ENCODE assay signal across 8 cellular contexts in the genomic region with DNA sequence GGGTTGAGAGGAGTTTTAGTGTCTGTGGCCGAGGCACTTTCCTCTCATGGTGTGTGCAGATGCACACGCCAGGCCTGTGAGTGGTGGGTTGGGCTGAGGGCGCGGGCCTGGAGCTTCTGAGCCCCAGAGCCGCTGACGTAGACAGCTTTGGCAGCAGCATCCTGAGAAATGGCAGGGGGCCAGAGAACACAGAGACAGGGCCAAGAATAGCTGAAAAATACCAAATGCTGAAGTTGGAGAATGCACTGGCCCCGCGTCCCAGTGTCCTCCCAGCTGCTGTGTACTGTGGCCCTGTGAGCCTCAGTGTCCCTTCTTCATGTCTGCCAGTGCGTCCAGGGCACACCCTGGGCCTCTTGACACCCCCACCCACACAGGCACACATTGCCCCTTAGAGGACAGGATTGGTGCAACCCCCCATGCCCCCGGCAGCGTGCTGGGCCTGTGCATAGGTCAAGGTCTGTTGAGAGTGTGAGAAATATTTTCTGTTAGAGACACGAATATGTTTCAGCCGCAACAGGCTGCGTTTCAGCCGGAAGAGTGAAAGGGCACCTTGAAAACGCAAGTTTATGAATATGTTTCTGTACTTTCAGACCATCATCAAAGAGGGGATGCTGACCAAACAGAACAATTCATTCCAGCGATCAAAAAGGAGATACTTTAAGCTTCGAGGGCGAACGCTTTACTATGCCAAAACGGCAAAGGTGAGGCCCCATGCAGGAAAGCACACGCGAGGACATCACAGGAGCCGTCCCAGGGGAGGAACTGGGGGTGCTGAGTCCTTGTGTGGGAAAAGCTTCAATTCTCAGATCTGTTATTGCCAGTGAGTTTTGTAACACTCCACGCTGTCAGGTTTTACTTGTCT. TPM values are rescaled to one million over a fixed set of nuclear protein-coding genes. Genes with fewer than 3 reads are reported as not detected.
DNase-seq lines count a peak whose midpoint lies in the region; ATAC-seq and TF ChIP-seq lines count a peak whose summit lies in the region.

No MANE protein-coding gene starts in this region.

- no peak for ATAC-seq in stimulated activated naive CD8-positive, alpha-beta T cell treated with anti-CD3 and anti-CD28 coated beads, Interleukin-15, amount 100 ng/mL, for 72 hours
- ATAC-seq in GM21825 (IDR thresholded peaks at IDR 0.05; ENCODE audit: unreplicated experiment), result no peak

- no peak overlapping the region for H3K4me3 Mint-ChIP-seq in stimulated activated naive CD8-positive, alpha-beta T cell treated with anti-CD3 and anti-CD28 coated beads, Interleukin-15, Interleukin-2, amounts not matched to agents 100 ng/mL and 50 ng/mL, for 24 hours
- H3K4me3 Mint-ChIP-seq in stimulated activated naive CD8-positive, alpha-beta T cell treated with anti-CD3 and anti-CD28 coated beads, Interleukin-15, amount 100 ng/mL, for 72 hours, result peak overlapping the region in 1 of 2 donors; percentile 72
- no peak overlapping the region for H3K4me3 Mint-ChIP-seq in nephron progenitor cell

- H3K36me3 ChIP-seq in mucosa of rectum (ENCODE audit: control insufficient read depth in 2 of 2, insufficient read depth in 2 of 2, low read length in 2 of 2), result peaks cover 13 to 16% of the 10 kb centered on the region in 2 donors

- no peaks in the 10 kb centered on the region for H3K27me3 Mint-ChIP-seq in stimulated activated naive CD8-positive, alpha-beta T cell treated with anti-CD3 and anti-CD28 coated beads, Interleukin-15, Interleukin-2, amounts not matched to agents 100 ng/mL and 50 ng/mL, for 24 hours
- no peaks in the 10 kb centered on the region for H3K27me3 Mint-ChIP-seq in stimulated activated naive CD8-positive, alpha-beta T cell treated with anti-CD3 and anti-CD28 coated beads, Interleukin-15, amount 100 ng/mL, for 72 hours
- H3K27me3 Mint-ChIP-seq in nephron progenitor cell (ENCODE audit: low read depth, poor library complexity), result no peaks in the 10 kb centered on the region

- DNase-seq in stimulated activated naive CD8-positive, alpha-beta T cell treated with anti-CD3 and anti-CD28 coated beads, Interleukin-15, amount 100 ng/mL, for 72 hours, result no peak
- DNase-seq in dorsolateral prefrontal cortex (peak; percentile 72 to 94 (median 86)), nephron progenitor cell (no peak), NOMO-1 treated with DMSO at 0.1 percent for 48 hours (lab: John Stamatoyannopoulos, UW; ENCODE audit: unreplicated experiment) (no peak), NCI-H2171 (lab: John Stamatoyannopoulos, UW) (no peak)

- peaks cover 70% of the 10 kb centered on the region for H3K4me1 Mint-ChIP-seq in stimulated activated naive CD8-positive, alpha-beta T cell treated with anti-CD3 and anti-CD28 coated beads, Interleukin-15, Interleukin-2, amounts not matched to agents 100 ng/mL and 50 ng/mL, for 24 hours (ENCODE audit: low read depth)
- H3K4me1 Mint-ChIP-seq in stimulated activated naive CD8-positive, alpha-beta T cell treated with anti-CD3 and anti-CD28 coated beads, Interleukin-15, amount 100 ng/mL, for 72 hours, result peaks cover 69% of the 10 kb centered on the region
- peaks cover 41% of the 10 kb centered on the region for H3K4me1 Mint-ChIP-seq in nephron progenitor cell

- H3K9me3 ChIP-seq in mucosa of rectum (ENCODE audit: control insufficient read depth in 2 of 2, low read length in 2 of 2), result no peaks in the 10 kb centered on the region

- H3K9me3 Mint-ChIP-seq in stimulated activated naive CD8-positive, alpha-beta T cell treated with anti-CD3 and anti-CD28 coated beads, Interleukin-15, Interleukin-2, amounts not matched to agents 100 ng/mL and 50 ng/mL, for 24 hours, result no peaks in the 10 kb centered on the region
- H3K9me3 Mint-ChIP-seq in stimulated activated naive CD8-positive, alpha-beta T cell treated with anti-CD3 and anti-CD28 coated beads, Interleukin-15, amount 100 ng/mL, for 72 hours, result no peaks in the 10 kb centered on the region
- H3K9me3 Mint-ChIP-seq in nephron progenitor cell, result no peaks in the 10 kb centered on the region

- peak in 12 of 56 donors; percentile 4 to 36 (median 12) for TF ChIP-seq CTCF in dorsolateral prefrontal cortex (IDR thresholded peaks at IDR 0.05 in 54 of 56, conservative IDR thresholded peaks at IDR 0.05 in 2 of 56; ENCODE audit: low read depth in 1 of 56, partially characterized antibody in 56 of 56)
- no peak for TF ChIP-seq CTCF in nephron progenitor cell (IDR thresholded peaks at IDR 0.05)

- intact Hi-C loops in dorsolateral prefrontal cortex (cut with DNase I), result loop anchor here (2.0 to 5.0 kb wide), 2 partner anchors 33 to 36 kb away; partner anchors contain the start of gene DGKD (in 2 of the 2)

- H3K4me3 ChIP-seq in dorsolateral prefrontal cortex (peak overlapping the region in 43 of 59 donors; percentile 2 to 53 (median 26)), mucosa of rectum (ENCODE audit: low read length in 2 of 2) (no peak overlapping the region)

- H3K27ac Mint-ChIP-seq in stimulated activated naive CD8-positive, alpha-beta T cell treated with anti-CD3 and anti-CD28 coated beads, Interleukin-15, Interleukin-2, amounts not matched to agents 100 ng/mL and 50 ng/mL, for 24 hours, result peak overlapping the region; percentile 98
- no peak overlapping the region for H3K27ac Mint-ChIP-seq in stimulated activated naive CD8-positive, alpha-beta T cell treated with anti-CD3 and anti-CD28 coated beads, Interleukin-15, amount 100 ng/mL, for 72 hours
- no peak overlapping the region for H3K27ac Mint-ChIP-seq in nephron progenitor cell

- no peaks in the 10 kb centered on the region for H3K27me3 ChIP-seq in dorsolateral prefrontal cortex
- no peaks in the 10 kb centered on the region for H3K27me3 ChIP-seq in mucosa of rectum (ENCODE audit: control insufficient read depth in 2 of 2, insufficient read depth in 2 of 2, low read length in 2 of 2)

- H3K4me1 ChIP-seq in mucosa of rectum (ENCODE audit: control insufficient read depth in 2 of 2, insufficient read depth in 2 of 2, low read length in 2 of 2), result peaks cover 8 to 12% of the 10 kb centered on the region in 2 donors

- H3K36me3 Mint-ChIP-seq in stimulated activated naive CD8-positive, alpha-beta T cell treated with anti-CD3 and anti-CD28 coated beads, Interleukin-15, Interleukin-2, amounts not matched to agents 100 ng/mL and 50 ng/mL, for 24 hours (ENCODE audit: low read depth), result peaks cover 60% of the 10 kb centered on the region
- H3K36me3 Mint-ChIP-seq in nephron progenitor cell (ENCODE audit: low read depth), result peaks cover 40% of the 10 kb centered on the region

- peak overlapping the region in 1 of 2 donors; percentile 35 for H3K9ac ChIP-seq in mucosa of rectum (ENCODE audit: low read depth in 1 of 2, low read length in 2 of 2)

- H3K27ac ChIP-seq in dorsolateral prefrontal cortex (peak overlapping the region; percentile 18 to 93 (median 83)), mucosa of rectum (ENCODE audit: low read depth in 2 of 2, low read length in 2 of 2) (peak overlapping the region; percentile 50 to 74)

RNA-seq across cellular contexts. Expression of gene DGKD, which starts 33.6 kb away (rescaled TPM):
- 10 to 100 TPM; 26.8 to 76.7 (median 50.5) TPM for total RNA-seq in dorsolateral prefrontal cortex

Comparison
In these comparisons a context has a peak if more than half of its experiments do, and no peak if none do; other contexts are left out.
1. DNase-seq: peak in dorsolateral prefrontal cortex (10 of 10); none in stimulated activated naive CD8-positive, alpha-beta T cell treated with anti-CD3 and anti-CD28 coated beads, Interleukin-15, amount 100 ng/mL, for 72 hours (0 of 2), nephron progenitor cell (single experiment), NOMO-1 treated with DMSO at 0.1 percent for 48 hours (single experiment) and NCI-H2171 (single experiment).
2. H3K4me3 ChIP-seq: peak in dorsolateral prefrontal cortex (43 of 59); none in mucosa of rectum (0 of 2).